In genomic region chr7:5677538-5678294, GRCh38 we compare ENCODE assay signal across 8 cellular contexts.
A peak's percentile ranks its signal among the peaks of the same experiment; 100 is the strongest.
DNase-seq lines count a peak whose midpoint lies in the region; ATAC-seq and TF ChIP-seq lines count a peak whose summit lies in the region.

No MANE protein-coding gene starts in this region.

- no peaks in the 10 kb centered on the region for H3K27me3 Mint-ChIP-seq in activated T-cell treated with anti-CD3 and anti-CD28 coated beads, Interleukin-2, amount 50 U/mL, for 4 hours (ENCODE audit: low read depth)
- H3K27me3 Mint-ChIP-seq in nephron progenitor cell (ENCODE audit: low read depth, poor library complexity), result no peaks in the 10 kb centered on the region

- H3K4me3 ChIP-seq in fibroblast of pulmonary artery (replicated peaks; ENCODE audit: low read depth, low read length), result no peak overlapping the region

- DNase-seq in AG09319 (ENCODE audit: extremely low read depth, low read depth) (no peak), GM13976 (ENCODE audit: low spot score) (peak; percentile 65), NCI-H226 (peak; percentile 92), fibroblast of pulmonary artery (ENCODE audit: low read depth) (peak; percentile 83), nephron progenitor cell (peak; percentile 68)
- DNase-seq in activated T-cell treated with anti-CD3 and anti-CD28 coated beads, Interleukin-2, amount 50 U/mL, for 4 hours, result peak; percentile 38

- peaks cover 8% of the 10 kb centered on the region for H3K36me3 Mint-ChIP-seq in activated T-cell treated with anti-CD3 and anti-CD28 coated beads, Interleukin-2, amount 50 U/mL, for 4 hours (ENCODE audit: insufficient read depth)
- H3K36me3 Mint-ChIP-seq in nephron progenitor cell (ENCODE audit: low read depth), result no peaks in the 10 kb centered on the region

- H3K27ac Mint-ChIP-seq in nephron progenitor cell, result no peak overlapping the region

- in situ Hi-C loops in GM13976 (cut with MboI; ENCODE audit: low sequenced_read_pairs, unreplicated experiment), result no loop called here

- H3K9me3 Mint-ChIP-seq in activated T-cell treated with anti-CD3 and anti-CD28 coated beads, Interleukin-2, amount 50 U/mL, for 4 hours, result no peaks in the 10 kb centered on the region
- no peaks in the 10 kb centered on the region for H3K9me3 Mint-ChIP-seq in nephron progenitor cell

- ATAC-seq in activated T-cell treated with anti-CD3 and anti-CD28 coated beads, Interleukin-2, amount 50 U/mL, for 4 hours, result peak in 1 of 2 donors; percentile 42
- ATAC-seq in GM19452 (IDR thresholded peaks at IDR 0.05; ENCODE audit: unreplicated experiment) (no peak), GM18861 (IDR thresholded peaks at IDR 0.05; ENCODE audit: unreplicated experiment) (no peak)

- no peak overlapping the region for H3K4me3 Mint-ChIP-seq in activated T-cell treated with anti-CD3 and anti-CD28 coated beads, Interleukin-2, amount 50 U/mL, for 4 hours
- H3K4me3 Mint-ChIP-seq in nephron progenitor cell, result no peak overlapping the region

- TF ChIP-seq CTCF in AG09319 (IDR thresholded peaks at IDR 0.05; ENCODE audit: low read depth, low read length) (peak; percentile 87), GM13976 (IDR thresholded peaks at IDR 0.05; ENCODE audit: borderline replicate concordance, control extremely low read depth, extremely low read depth, insufficient read depth, missing control alignments) (peak; percentile 66), fibroblast of pulmonary artery (IDR thresholded peaks at IDR 0.05; ENCODE audit: low read length, missing control alignments) (peak; percentile 84), nephron progenitor cell (IDR thresholded peaks at IDR 0.05) (peak; percentile 69)

- peaks cover 50% of the 10 kb centered on the region for H3K4me1 Mint-ChIP-seq in activated T-cell treated with anti-CD3 and anti-CD28 coated beads, Interleukin-2, amount 50 U/mL, for 4 hours (ENCODE audit: low read depth)
- H3K4me1 Mint-ChIP-seq in nephron progenitor cell, result peaks cover 61% of the 10 kb centered on the region
